18 cellular contexts compared by ENCODE assay signal in genomic region chr4:24734511-24734910, GRCh38.
DNase-seq lines count a peak whose midpoint lies in the region; ATAC-seq and TF ChIP-seq lines count a peak whose summit lies in the region.
"Had no signal": no experiment of that assay in that cellular context is flagged by ENCODE, and none has a peak within 500 bp of the region (broad histone marks: within the 10 kb centered on the region; RNA-seq: fewer than 3 reads in every experiment).

No MANE protein-coding gene starts in this region.

- POLR2A ChIA-PET in activated CD4-positive, alpha-beta T cell treated with anti-CD3 and anti-CD28 coated beads for 36 hours (lab: Charles Lee), result no interaction called here

- peaks cover 17% of the 10 kb centered on the region for H3K27me3 Mint-ChIP-seq in HFFc6 (ENCODE audit: insufficient read depth)
- peaks cover 6% of the 10 kb centered on the region for H3K27me3 Mint-ChIP-seq in activated CD4-positive, alpha-beta T cell treated with anti-CD3 and anti-CD28 coated beads for 36 hours
- H3K27me3 Mint-ChIP-seq: CD4-positive, CD25-positive, alpha-beta regulatory T cell had no signal

- DNase-seq in AG10803 (ENCODE audit: low read depth) (peak; percentile 77), HFFc6 (no peak), esophagus muscularis mucosa (ENCODE audit: extremely low spot score) (no peak), sciatic nerve (ENCODE audit: low spot score) (no peak), colonic mucosa (no peak), KBM-7 (no peak)
- DNase-seq in activated CD4-positive, alpha-beta T cell treated with anti-CD3 and anti-CD28 coated beads for 36 hours, result no peak
- DNase-seq: 8988T; Calu3; CD4-positive, CD25-positive, alpha-beta regulatory T cell; DMS79 treated with DMSO at 0.1 percent for 48 hours; GDM1; NCI-H1930; NCI-H2171; NCI-H774 had no signal

- no peak overlapping the region for H3K9ac ChIP-seq in colonic mucosa (ENCODE audit: low read depth in 2 of 2, low read length in 2 of 2)
- H3K9ac ChIP-seq: KMS-11 had no signal

- ATAC-seq in sciatic nerve (peak; percentile 17), GM18517 (IDR thresholded peaks at IDR 0.05; ENCODE audit: unreplicated experiment) (no peak)
- no peak for ATAC-seq in activated CD4-positive, alpha-beta T cell treated with anti-CD3 and anti-CD28 coated beads for 36 hours
- ATAC-seq: Right ventricle myocardium inferior had no signal

- CTCF ChIA-PET in activated CD4-positive, alpha-beta T cell treated with anti-CD3 and anti-CD28 coated beads for 36 hours (lab: Charles Lee), result no interaction called here

- H3K36me3 ChIP-seq in esophagus muscularis mucosa (no peaks in the 10 kb centered on the region), colonic mucosa (no peaks in the 10 kb centered on the region)

- peaks cover 0 to 7% (median 0%) of the 10 kb centered on the region in 4 donors for H3K9me3 ChIP-seq in esophagus muscularis mucosa
- no peaks in the 10 kb centered on the region for H3K9me3 ChIP-seq in colonic mucosa

- peaks cover 8 to 41% (median 39%) of the 10 kb centered on the region in 4 donors for H3K4me1 ChIP-seq in esophagus muscularis mucosa
- no peaks in the 10 kb centered on the region for H3K4me1 ChIP-seq in colonic mucosa

- peaks cover 36% of the 10 kb centered on the region for H3K4me1 Mint-ChIP-seq in HFFc6 (ENCODE audit: low read depth)
- no peaks in the 10 kb centered on the region for H3K4me1 Mint-ChIP-seq in activated CD4-positive, alpha-beta T cell treated with anti-CD3 and anti-CD28 coated beads for 36 hours
- H3K4me1 Mint-ChIP-seq: CD4-positive, CD25-positive, alpha-beta regulatory T cell had no signal

- H3K27ac ChIP-seq in esophagus muscularis mucosa (replicated peaks in 1 of 4) (peak overlapping the region; percentile 48 to 79 (median 78)), colonic mucosa (no peak overlapping the region)
- H3K27ac ChIP-seq: KMS-11 had no signal

- no peak for TF ChIP-seq EP300 in esophagus muscularis mucosa (IDR thresholded peaks at IDR 0.05)

- intact Hi-C loops in esophagus muscularis mucosa (cut with DNase I), result loop anchor here (5.0 kb wide), 1 partner anchor 152 kb away; the partner anchor contains the start of gene DHX15
- intact Hi-C loops in sciatic nerve (cut with DNase I), result no loop called here
- intact Hi-C loops in colonic mucosa (cut with DNase I), result no loop called here
- intact Hi-C loops in activated CD4-positive, alpha-beta T cell treated with anti-CD3 and anti-CD28 coated beads for 36 hours (cut with DNase I, micrococcal nuclease), result no loop called here

- H3K27me3 ChIP-seq in esophagus muscularis mucosa, result no peaks in the 10 kb centered on the region
- H3K27me3 ChIP-seq in colonic mucosa, result no peaks in the 10 kb centered on the region

- peaks cover 15% of the 10 kb centered on the region for H3K9me3 Mint-ChIP-seq in HFFc6
- peaks cover 4% of the 10 kb centered on the region for H3K9me3 Mint-ChIP-seq in activated CD4-positive, alpha-beta T cell treated with anti-CD3 and anti-CD28 coated beads for 36 hours (ENCODE audit: low read depth)

- peaks cover 12% of the 10 kb centered on the region for H3K36me3 Mint-ChIP-seq in HFFc6 (ENCODE audit: low read depth)
- H3K36me3 Mint-ChIP-seq in activated CD4-positive, alpha-beta T cell treated with anti-CD3 and anti-CD28 coated beads for 36 hours (ENCODE audit: low read depth), result no peaks in the 10 kb centered on the region
- H3K36me3 Mint-ChIP-seq: CD4-positive, CD25-positive, alpha-beta regulatory T cell had no signal

- no peak overlapping the region for H3K27ac Mint-ChIP-seq in HFFc6
- no peak overlapping the region for H3K27ac Mint-ChIP-seq in activated CD4-positive, alpha-beta T cell treated with anti-CD3 and anti-CD28 coated beads for 36 hours
- H3K27ac Mint-ChIP-seq: CD4-positive, CD25-positive, alpha-beta regulatory T cell had no signal

- TF ChIP-seq CTCF in AG10803 (conservative IDR thresholded peaks at IDR 0.05; ENCODE audit: low read length) (no peak), HFFc6 (IDR thresholded peaks at IDR 0.05) (no peak), esophagus muscularis mucosa (IDR thresholded peaks at IDR 0.05) (no peak), colonic mucosa (IDR thresholded peaks at IDR 0.05) (no peak)

- no peak overlapping the region for H3K4me3 ChIP-seq in AG10803 (ENCODE audit: low read length)
- no peak overlapping the region for H3K4me3 ChIP-seq in esophagus muscularis mucosa
- H3K4me3 ChIP-seq in colonic mucosa, result no peak overlapping the region

- peak overlapping the region; percentile 7; the same call in 1 of the 2 replicates for H3K4me3 Mint-ChIP-seq in HFFc6
- H3K4me3 Mint-ChIP-seq in activated CD4-positive, alpha-beta T cell treated with anti-CD3 and anti-CD28 coated beads for 36 hours, result no peak overlapping the region
- H3K4me3 Mint-ChIP-seq: CD4-positive, CD25-positive, alpha-beta regulatory T cell had no signal

- 60% methylated on average over 1 of the region's 1 CpG for WGBS in esophagus muscularis mucosa

- in situ Hi-C loops in KBM-7 (cut with MboI; ENCODE audit: low pct_unique_long_range_greater_than_20kb, low sequenced_read_pairs), result no loop called here

- TF ChIP-seq POLR2A in esophagus muscularis mucosa (IDR thresholded peaks at IDR 0.05; ENCODE audit: low read depth), result no peak
